In genomic region chr1:117324357-117324756, GRCh38 we compare ENCODE assay signal across 35 cellular contexts.
"Had no signal": no experiment of that assay in that cellular context is flagged by ENCODE, and none has a peak within 500 bp of the region (broad histone marks: within the 10 kb centered on the region; RNA-seq: fewer than 3 reads in every experiment).

No MANE protein-coding gene starts in this region.

- DNase-seq: Karpas-422, Kasumi-1, KG1, MG63, MM.1S, MV-4-11, NCI-H1048, NCI-H1092, NCI-H1092 treated with DMSO at 0.1 percent for 48 hours, NCI-H1105, NCI-H1105 treated with DMSO at 0.1 percent for 48 hours, NCI-H1417, NCI-H1417 treated with DMSO at 0.1 percent for 48 hours, NCI-H1436, NCI-H1436 treated with DMSO at 0.1 percent for 48 hours, NCI-H146, NCI-H1694, NCI-H1694 treated with DMSO at 0.1 percent for 48 hours, NCI-H187, NCI-H187 treated with DMSO at 0.1 percent for 48 hours, NCI-H1930, NCI-H2029, NCI-H2029 treated with DMSO at 0.1 percent for 48 hours, NCI-H2081, NCI-H2081 treated with DMSO at 0.1 percent for 48 hours, NCI-H2107, NCI-H2171, NCI-H2171 treated with DMSO at 0.1 percent for 48 hours, NCI-H2227 treated with DMSO at 0.1 percent for 48 hours, NCI-H226, NCI-H345, NCI-H446, NCI-H446 treated with DMSO at 0.1 percent for 48 hours, NCI-H510A had no signal

- H3K4me2 ChIP-seq: KMS-11 had no signal

- H3K9ac ChIP-seq: KMS-11 had no signal

- H3K27ac ChIP-seq: KMS-11 had no signal

- H3K4me3 ChIP-seq: MG63 had no signal

- H3K9me3 ChIP-seq: MG63 had no signal

- H3K36me3 ChIP-seq: MG63 had no signal
